39 cellular contexts compared by ENCODE assay signal in the genomic region with DNA sequence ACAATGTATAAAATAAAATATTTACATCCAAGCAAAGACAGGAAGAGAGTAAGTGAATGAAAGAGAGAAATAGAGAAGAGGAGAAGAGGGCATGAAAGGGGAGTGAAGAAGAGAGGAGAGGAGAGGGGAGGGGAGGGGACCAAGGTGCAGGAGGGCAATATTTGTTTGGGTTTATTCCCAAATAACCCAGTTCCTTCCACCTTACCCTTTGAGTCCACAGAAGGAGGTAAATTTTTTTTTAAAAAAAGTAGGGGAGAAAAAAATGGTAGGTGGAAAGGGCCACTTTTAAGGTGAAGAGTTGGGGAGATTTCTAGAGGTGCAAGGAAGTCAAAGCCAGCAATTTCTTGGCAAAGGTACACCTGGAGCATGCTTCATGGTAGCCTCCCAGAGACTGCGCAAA. TPM values are rescaled to one million over a fixed set of nuclear protein-coding genes. Genes with fewer than 3 reads are reported as not detected.
"Had no signal": no experiment of that assay in that cellular context is flagged by ENCODE, and none has a peak within 500 bp of the region (broad histone marks: within the 10 kb centered on the region; RNA-seq: fewer than 3 reads in every experiment).

No MANE protein-coding gene starts in this region.

- H3K36me3 ChIP-seq: adrenal gland, ascending aorta, brain microvascular endothelial cell, breast epithelium, cardiac muscle cell had no signal

- FAIRE-seq: astrocyte, bronchial epithelial cell had no signal

- H3K9me3 ChIP-seq: adrenal gland, ascending aorta, body of pancreas, breast epithelium had no signal

- H3K27ac ChIP-seq: adrenal gland, ascending aorta, body of pancreas, brain microvascular endothelial cell, breast epithelium, cardiac muscle cell had no signal

- H3K27me3 ChIP-seq: ascending aorta, body of pancreas, brain microvascular endothelial cell, breast epithelium, cardiac muscle cell had no signal

- H3K4me1 ChIP-seq: adrenal gland, ascending aorta, body of pancreas, breast epithelium had no signal

- H3K4me3 ChIP-seq: adrenal gland, ascending aorta, body of pancreas, breast epithelium, cardiac muscle cell had no signal

- DNase-seq: activated effector memory CD4-positive, alpha-beta T cell treated with anti-CD3 and anti-CD28 coated beads, Interleukin-2, amount 50 U/mL, for 16 hours; activated effector memory CD4-positive, alpha-beta T cell treated with Interleukin-2 at 50 U/mL for 16 hours; activated gamma-delta T cell; activated gamma-delta T cell treated with Interleukin-2 at 50 U/mL for 16 hours; activated naive CD4-positive, alpha-beta T cell; activated naive CD4-positive, alpha-beta T cell treated with anti-CD3 and anti-CD28 coated beads for 36 hours; activated naive CD4-positive, alpha-beta T cell treated with anti-CD3 and anti-CD28 coated beads, Interleukin-2, amount 10 ng/mL, durations not matched to agents 7 days and 5 days; activated naive CD4-positive, alpha-beta T cell treated with anti-CD3 and anti-CD28 coated beads, Interleukin-2, amount 50 U/mL, for 16 hours; activated naive CD4-positive, alpha-beta T cell treated with Interleukin-2 at 50 U/mL for 16 hours; activated naive CD8-positive, alpha-beta T cell treated with anti-CD3 and anti-CD28 coated beads for 36 hours; activated naive CD8-positive, alpha-beta T cell treated with anti-CD3 and anti-CD28 coated beads, Interleukin-2, amount 10 ng/mL, durations not matched to agents 7 days and 5 days; activated naive CD8-positive, alpha-beta T cell treated with anti-CD3 and anti-CD28 coated beads, Interleukin-2, amount 50 U/mL, for 24 hours; activated T-cell treated with anti-CD3 and anti-CD28 coated beads, Interleukin-2, amount 50 U/mL, for 24 hours; activated T-cell treated with anti-CD3 and anti-CD28 coated beads, Interleukin-2, amount 50 U/mL, for 4 hours; activated T-cell treated with anti-CD3 and anti-CD28 coated beads, Interleukin-2, amount 50 U/mL, for 48 hours; activated T-cell treated with anti-CD3 and anti-CD28 coated beads, Interleukin-2, amount 50 U/mL, for 72 hours; adrenal gland; amniotic stem cell; amygdala; anterior cingulate cortex; aorta; body of pancreas; brain microvascular endothelial cell; caudate nucleus; central memory CD4-positive, alpha-beta T cell; cerebellar nuclear complex had no signal

- ATAC-seq: activated naive CD4-positive, alpha-beta T cell treated with anti-CD3 and anti-CD28 coated beads, Interleukin-2, amount 50 U/mL, for 72 hours; activated naive CD8-positive, alpha-beta T cell treated with anti-CD3 and anti-CD28 coated beads, Interleukin-2, amount 50 U/mL, for 24 hours; activated T-cell treated with anti-CD3 and anti-CD28 coated beads, Interleukin-2, amount 50 U/mL, for 4 hours; activated T-cell treated with anti-CD3 and anti-CD28 coated beads, Interleukin-2, amount 50 U/mL, for 72 hours; activated T-helper 17 cell treated with anti-CD3 and anti-CD28 coated beads, Interleukin-2, amount 50 U/mL, for 72 hours; body of pancreas had no signal

RNA-seq across cellular contexts. Expression of a gene that starts 2.1 kb away (rescaled TPM):
- total RNA-seq: activated naive CD4-positive, alpha-beta T cell treated with anti-CD3 and anti-CD28 coated beads for 36 hours; activated naive CD4-positive, alpha-beta T cell treated with anti-CD3 and anti-CD28 coated beads, Interleukin-2, amount 50 U/mL, for 72 hours; activated naive CD8-positive, alpha-beta T cell treated with anti-CD3 and anti-CD28 coated beads for 36 hours; activated naive CD8-positive, alpha-beta T cell treated with anti-CD3 and anti-CD28 coated beads, Interleukin-2, amount 10 ng/mL, durations not matched to agents 7 days and 5 days; activated T-cell treated with anti-CD3 and anti-CD28 coated beads, Interleukin-2, amount 50 U/mL, for 4 hours; activated T-cell treated with anti-CD3 and anti-CD28 coated beads, Interleukin-2, amount 50 U/mL, for 72 hours; activated T-helper 1 cell treated with anti-CD3 and anti-CD28 coated beads, Interleukin-12 subunit alpha, Interleukin-12 subunit beta, Interleukin-2, Interleukin-4 antibody, amounts not matched to agents 30 ng/mL and 10 ng/mL and 1 ng/mL, durations not matched to agents 14 hours and 24 hours and 36 hours; activated T-helper 17 cell treated with anti-CD3 and anti-CD28 coated beads, Interleukin-2, amount 50 U/mL, for 72 hours; activated T-helper 2 cell treated with anti-CD3 and anti-CD28 coated beads, Interferon-gamma antibody, Interleukin-2, Interleukin-4, amounts not matched to agents 10 μg/mL and 5 μg/mL and 100 μg/mL, durations not matched to agents 14 hours and 24 hours and 36 hours; adrenal gland; aorta; ascending aorta; astrocyte; body of pancreas; bronchial epithelial cell; cardiac muscle cell; cardiac septum; cerebellum; chondrocyte had no signal
- polyA plus RNA-seq: adipose tissue, adrenal gland, aorta, cardiac muscle cell had no signal
